Comparison of ENCODE assay signal across 1 cellular context in genomic region chr7:135726911-135727673, GRCh38.
TF ChIP-seq lines count a peak whose summit lies in the region.

No MANE protein-coding gene starts in this region.

TF ChIP-seq in K562, 482 proteins besides CTCF, POLR2A, EP300 and RAD21:
- TF ChIP-seq ZNF12 (CRISPR knock-in tag; IDR thresholded peaks at IDR 0.05) (no peak), LEF1 (IDR thresholded peaks at IDR 0.05) (no peak), RBBP5 (IDR thresholded peaks at IDR 0.05; ENCODE audit: borderline replicate concordance, insufficient read depth, low read length, poor library complexity, severe bottlenecking) (peak; percentile 47), BRD4 (IDR thresholded peaks at IDR 0.05) (peak; percentile 62; the same call in 1 of the 2 replicates), RBM14 (IDR thresholded peaks at IDR 0.05; ENCODE audit: borderline replicate concordance, insufficient read depth, low read depth, low read length) (0 out of 2 replicates have a peak, but pooled peaks have one; percentile 51)
